ENCODE assay signal across 8 cellular contexts in genomic region chr7:6965051-6965450, GRCh38.
A peak's percentile ranks its signal among the peaks of the same experiment; 100 is the strongest.
DNase-seq lines count a peak whose midpoint lies in the region; TF ChIP-seq lines count a peak whose summit lies in the region.
"Not testable (repeated sequence)": the region's sequence is repeated elsewhere in the genome, so short reads cannot be mapped to it uniquely, and the experiment has no call there.

No MANE protein-coding gene starts in this region.

- peaks cover 8 to 37% of the 10 kb centered on the region in 2 donors for H3K27me3 Mint-ChIP-seq in CD8-positive, alpha-beta memory T cell
- not testable (repeated sequence) for H3K27me3 Mint-ChIP-seq in neural progenitor cell (ENCODE audit: insufficient read depth, low read depth)

- not testable (repeated sequence) for H3K9me2 ChIP-seq in OCI-LY7 (ENCODE audit: insufficient read depth, low read length)

- CTCF ChIA-PET in CD8-positive, alpha-beta memory T cell (lab: Charles Lee); OCI-LY7 (lab: Charles Lee; ENCODE audit: unreplicated experiment): not testable (repeated sequence)

- not testable (repeated sequence) for H3K4me1 Mint-ChIP-seq in CD8-positive, alpha-beta memory T cell; neural progenitor cell

- DNase-seq in CD8-positive, alpha-beta memory T cell: peak; percentile 23 to 70 (median 44)
- peak; percentile 45 for DNase-seq in Jurkat, Clone E6-1 (ENCODE audit: low read depth, low spot score)
- DNase-seq in OCI-LY7 (ENCODE audit: low spot score): peak; percentile 23
- peak; percentile 53 to 62 for DNase-seq in activated CD4-positive, alpha-beta T cell treated with anti-CD3 and anti-CD28 coated beads for 4 hours
- DNase-seq in activated naive CD8-positive, alpha-beta T cell treated with anti-CD3 and anti-CD28 coated beads, Interleukin-2, amount 50 U/mL, for 16 hours (ENCODE audit: low read depth, low spot score): peak; percentile 17
- peak; percentile 9 to 80 (median 63) for DNase-seq in head of caudate nucleus
- DNase-seq in neural progenitor cell (ENCODE audit: low spot score): peak; percentile 51
- DNase-seq in stimulated activated CD8-positive, alpha-beta memory T cell treated with anti-CD3 and anti-CD28 coated beads, Interleukin-4, amount 100 ng/mL, for 1 hour (ENCODE audit: low read depth in 2 of 2, low spot score in 1 of 2): peak; percentile 24 to 49

- not testable (repeated sequence) for H3K79me2 ChIP-seq in OCI-LY7 (ENCODE audit: insufficient read depth, low read depth, low read length); neural progenitor cell (ENCODE audit: low read depth)

- H2AFZ ChIP-seq in OCI-LY7 (ENCODE audit: low read length); neural progenitor cell (replicated peaks): not testable (repeated sequence)

- not testable (repeated sequence) for H3K4me1 ChIP-seq in CD8-positive, alpha-beta memory T cell (ENCODE audit: insufficient read depth, low read length); OCI-LY7 (ENCODE audit: insufficient read depth, low read length, poor library complexity, severe bottlenecking); neural progenitor cell

- H3K27me3 ChIP-seq in CD8-positive, alpha-beta memory T cell (ENCODE audit: insufficient read depth, low read length, poor library complexity, severe bottlenecking); neural progenitor cell: not testable (repeated sequence)

- TF ChIP-seq CTCF in OCI-LY7 (conservative IDR thresholded peaks at IDR 0.05; ENCODE audit: low read length) (peak; percentile 65), neural progenitor cell (IDR thresholded peaks at IDR 0.05) (peak; percentile 63)

- not testable (repeated sequence) for H3K4me2 ChIP-seq in OCI-LY7 (ENCODE audit: low read length); neural progenitor cell

- not testable (repeated sequence) for BruUV-seq in OCI-LY7 (replicated peaks; lab: Mats Ljungman, UMichigan)

- H3K9me3 ChIP-seq in CD8-positive, alpha-beta memory T cell (ENCODE audit: low read length); OCI-LY7 (ENCODE audit: low read length); neural progenitor cell (ENCODE audit: low read depth): not testable (repeated sequence)

- H3K27ac ChIP-seq in CD8-positive, alpha-beta memory T cell (ENCODE audit: low read depth, low read length); OCI-LY7 (ENCODE audit: low read depth, low read length, poor library complexity, severe bottlenecking); neural progenitor cell: not testable (repeated sequence)

- H3K9me3 Mint-ChIP-seq in CD8-positive, alpha-beta memory T cell: not testable (repeated sequence)
- H3K9me3 Mint-ChIP-seq in neural progenitor cell: peaks cover 19% of the 10 kb centered on the region

- peak overlapping the region in 1 of 8 donors; percentile 10 for H3K27ac Mint-ChIP-seq in CD8-positive, alpha-beta memory T cell
- not testable (repeated sequence) for H3K27ac Mint-ChIP-seq in neural progenitor cell

- not testable (repeated sequence) for H4K20me1 ChIP-seq in OCI-LY7 (ENCODE audit: insufficient read depth, low read length); neural progenitor cell (ENCODE audit: low read depth)

- H3F3A ChIP-seq in neural progenitor cell (ENCODE audit: low read depth): not testable (repeated sequence)

- not testable (repeated sequence) for H3K4me3 ChIP-seq in CD8-positive, alpha-beta memory T cell (ENCODE audit: low read length); Jurkat, Clone E6-1 (ENCODE audit: low read length); OCI-LY7 (ENCODE audit: low read depth, low read length, poor library complexity, severe bottlenecking); neural progenitor cell

- H3K36me3 ChIP-seq in CD8-positive, alpha-beta memory T cell (ENCODE audit: insufficient read depth, low read length); OCI-LY7 (ENCODE audit: insufficient read depth, low read length); neural progenitor cell: not testable (repeated sequence)

- not testable (repeated sequence) for H3K9ac ChIP-seq in neural progenitor cell

- intact Hi-C loops in OCI-LY7 (cut with micrococcal nuclease; ENCODE audit: unreplicated experiment): not testable (repeated sequence)
- intact Hi-C loops in head of caudate nucleus (cut with DNase I): loop anchor here (10.0 kb wide), 1 partner anchor 580 kb away; no protein-coding TSS in a partner anchor

- POLR2A ChIA-PET in CD8-positive, alpha-beta memory T cell (lab: Charles Lee); OCI-LY7 (lab: Charles Lee): not testable (repeated sequence)

- not testable (repeated sequence) for H3K36me3 Mint-ChIP-seq in CD8-positive, alpha-beta memory T cell; neural progenitor cell

- H3K4me3 Mint-ChIP-seq in CD8-positive, alpha-beta memory T cell; neural progenitor cell: not testable (repeated sequence)
